ENCODE assay signal across 7 cellular contexts in the genomic region with DNA sequence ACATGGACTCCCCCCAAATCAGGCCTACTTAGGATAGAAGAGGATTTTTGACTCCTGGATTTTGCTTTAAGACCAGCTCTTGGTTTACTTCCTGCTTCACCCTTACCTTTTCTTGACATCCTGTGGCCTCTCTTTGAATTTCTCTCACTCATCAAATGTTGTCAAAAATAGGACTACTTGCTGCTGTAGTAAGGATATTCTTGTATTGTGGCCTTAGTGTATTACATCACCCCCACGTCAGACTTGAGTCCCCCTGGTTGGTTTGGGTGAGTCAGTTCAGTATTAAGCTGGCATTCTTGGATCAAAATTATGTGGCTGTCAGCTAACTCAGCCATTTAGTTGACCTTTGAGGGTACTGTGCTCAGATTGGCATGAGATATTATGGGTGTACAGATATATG. TPM values are rescaled to one million over a fixed set of nuclear protein-coding genes. Genes with fewer than 3 reads are reported as not detected.
DNase-seq lines count a peak whose midpoint lies in the region; ATAC-seq and TF ChIP-seq lines count a peak whose summit lies in the region.

No MANE protein-coding gene starts in this region.

- TF ChIP-seq CTCF in mammary epithelial cell (conservative IDR thresholded peaks at IDR 0.05 in 1 of 2, IDR thresholded peaks at IDR 0.05 in 1 of 2; ENCODE audit: extremely low read depth in 1 of 2, insufficient read depth in 1 of 2, low read depth in 1 of 2, low read length in 2 of 2) (no peak), neutrophil (IDR thresholded peaks at IDR 0.05) (no peak), body of pancreas (IDR thresholded peaks at IDR 0.05) (no peak)

- peak overlapping the region; percentile 88 for H3K4me2 ChIP-seq in mammary epithelial cell (ENCODE audit: insufficient read depth, low read depth, low read length)

- H3K9me3 ChIP-seq in mammary epithelial cell (replicated peaks; ENCODE audit: insufficient read depth, low read length) (no peaks in the 10 kb centered on the region), neutrophil (no peaks in the 10 kb centered on the region), body of pancreas (no peaks in the 10 kb centered on the region)

- H3K4me1 ChIP-seq in mammary epithelial cell (ENCODE audit: insufficient read depth, low read length) (peaks cover 4% of the 10 kb centered on the region), neutrophil (ENCODE audit: control insufficient read depth in 1 of 2, insufficient read depth in 1 of 2, low read depth in 1 of 2, low read length in 1 of 2) (peaks cover 36 to 37% of the 10 kb centered on the region in 2 experiments), body of pancreas (peaks cover 6% of the 10 kb centered on the region)

- H3K36me3 ChIP-seq in mammary epithelial cell (ENCODE audit: insufficient read depth, low read length) (peaks cover 4% of the 10 kb centered on the region), neutrophil (no peaks in the 10 kb centered on the region), body of pancreas (replicated peaks in 1 of 2; ENCODE audit: insufficient read depth in 1 of 2, low read depth in 2 of 2) (no peaks in the 10 kb centered on the region)

- BruUV-seq in mammary epithelial cell (replicated peaks; lab: Mats Ljungman, UMichigan): no TSS peak

- H3K27me3 ChIP-seq in mammary epithelial cell (ENCODE audit: insufficient read depth, low read length) (no peaks in the 10 kb centered on the region), neutrophil (no peaks in the 10 kb centered on the region), body of pancreas (no peaks in the 10 kb centered on the region)

- in situ Hi-C loops in mammary epithelial cell (cut with MboI; ENCODE audit: low sequenced_read_pairs in 2 of 2): no loop called here

- dilution Hi-C loops in mammary epithelial cell (cut with HindIII; ENCODE audit: low sequenced_read_pairs): no loop called here

- peak overlapping the region; percentile 99 for H3K9ac ChIP-seq in mammary epithelial cell (ENCODE audit: insufficient read depth, low read length)

- ATAC-seq in body of pancreas (no peak), GM18517 (IDR thresholded peaks at IDR 0.05; ENCODE audit: unreplicated experiment) (no peak)

- TF ChIP-seq POLR2A in body of pancreas (IDR thresholded peaks at IDR 0.05): no peak

- H3K79me2 ChIP-seq in mammary epithelial cell (ENCODE audit: insufficient read depth, low read length): peaks cover 60% of the 10 kb centered on the region

- CTCF ChIA-PET in mammary epithelial cell (lab: Charles Lee; ENCODE audit: low non-redundant PET): no interaction called here

- 0% methylated on average over 1 of the region's 1 CpG for WGBS in mammary epithelial cell (ENCODE audit: low coverage, missing lambda C conversion rate)
- 5 to 11% methylated on average over 1 of the region's 1 CpG for WGBS in body of pancreas, 2 donors

- H4K20me1 ChIP-seq in mammary epithelial cell (ENCODE audit: insufficient read depth, low read length): no peaks in the 10 kb centered on the region

- intact Hi-C loops in mammary epithelial cell (cut with micrococcal nuclease): loop anchor here (5.0 kb wide), 1 partner anchor 42 kb away; no protein-coding TSS in a partner anchor
- intact Hi-C loops in body of pancreas (cut with DNase I): no loop called here

- peak; percentile 87 for DNase-seq in M059J (ENCODE audit: low read depth)
- peak; percentile 52 for DNase-seq in mammary epithelial cell
- no peak for DNase-seq in body of pancreas
- DNase-seq in activated CD4-positive, alpha-beta T cell treated with anti-CD3 and anti-CD28 coated beads for 4 hours: no peak

- H3K27ac ChIP-seq in mammary epithelial cell (ENCODE audit: insufficient read depth, low read depth, low read length): peak overlapping the region; percentile 92
- H3K27ac ChIP-seq in neutrophil: peak overlapping the region; percentile 62
- H3K27ac ChIP-seq in body of pancreas: no peak overlapping the region

- peak overlapping the region; percentile 42 for H2AFZ ChIP-seq in mammary epithelial cell (ENCODE audit: low read depth, low read length)

- H3K4me3 ChIP-seq in GM08714 (ENCODE audit: low read length) (peak overlapping the region; percentile 92), mammary epithelial cell (replicated peaks in 1 of 3; ENCODE audit: insufficient read depth in 1 of 3, low read depth in 2 of 3, low read length in 3 of 3) (peak overlapping the region; percentile 77 to 96 (median 85)), neutrophil (ENCODE audit: low read depth in 1 of 2, low read length in 1 of 2) (no peak overlapping the region), body of pancreas (no peak overlapping the region)

RNA-seq across cellular contexts. Expression of gene TPX2, which starts 1.1 kb away (rescaled TPM):
- total RNA-seq in M059J (2014; rRNA removed; shearing (Covaris generic)): 204 and 319 TPM in 2 replicates
- total RNA-seq in mammary epithelial cell: 10 to 100 TPM in 1 of 2 donors, 1 to 10 TPM in 1; 9.5 to 74.3 TPM
- 51.2 TPM for polyA plus RNA-seq in mammary epithelial cell
- 108 TPM for polyA minus RNA-seq in mammary epithelial cell
- total RNA-seq in body of pancreas: not detected

RNA-seq across cellular contexts. Expression of gene BCL2L1, which starts 17.5 kb away (rescaled TPM):
- 108 and 117 TPM in 2 replicates for total RNA-seq in M059J (2014; rRNA removed; shearing (Covaris generic))
- total RNA-seq in mammary epithelial cell: 100 to 1,000 TPM; 196 to 212 TPM
- polyA plus RNA-seq in mammary epithelial cell: 132 TPM
- 137 TPM for polyA minus RNA-seq in mammary epithelial cell
- 100 to 1,000 TPM in 1 of 2 donors, 10 to 100 TPM in 1; 96.2 to 103 TPM for total RNA-seq in body of pancreas

Comparison
In these comparisons a context has a peak if more than half of its experiments do, and no peak if none do; other contexts are left out.
1. H3K4me3 ChIP-seq: peak in GM08714 (single experiment) and mammary epithelial cell (3 of 3); none in neutrophil (0 of 2) and body of pancreas (0 of 2).
2. DNase-seq: peak in M059J (single experiment) and mammary epithelial cell (single experiment); none in body of pancreas (0 of 4) and activated CD4-positive, alpha-beta T cell treated with anti-CD3 and anti-CD28 coated beads for 4 hours (0 of 2).
3. H3K27ac ChIP-seq: peak in mammary epithelial cell (single experiment) and neutrophil (single experiment); none in body of pancreas (0 of 4).
4. RNA of gene TPX2, which starts 1.1 kb away (total RNA-seq): 204 to 319 TPM in M059J and 9.5 to 74.3 TPM in mammary epithelial cell; not detected in body of pancreas; every median in the first group is over 10 times any median in the second.